Comparison of ENCODE assay signal across 20 cellular contexts in genomic region chr4:75639124-75639695, GRCh38. TPM values are rescaled to one million over a fixed set of nuclear protein-coding genes. Genes with fewer than 3 reads are reported as not detected.
A peak's percentile ranks its signal among the peaks of the same experiment; 100 is the strongest.
DNase-seq lines count a peak whose midpoint lies in the region; ATAC-seq and TF ChIP-seq lines count a peak whose summit lies in the region.
"Had no signal": no experiment of that assay in that cellular context is flagged by ENCODE, and none has a peak within 500 bp of the region (broad histone marks: within the 10 kb centered on the region; RNA-seq: fewer than 3 reads in every experiment).

No MANE protein-coding gene starts in this region.

- no peak overlapping the region for H2AFZ ChIP-seq in ACC112 (ENCODE audit: low read length, unreplicated experiment)

- H3K36me3 Mint-ChIP-seq in activated naive CD8-positive, alpha-beta T cell: peaks cover 3% of the 10 kb centered on the region
- peaks cover 59% of the 10 kb centered on the region for H3K36me3 Mint-ChIP-seq in stimulated activated effector memory CD8-positive, alpha-beta T cell treated with anti-CD3 and anti-CD28 coated beads, Interleukin-12 subunit alpha, Interleukin-12 subunit beta, amount 100 ng/mL, for 72 hours

- no peaks in the 10 kb centered on the region for H3K9me3 ChIP-seq in lower lobe of right lung
- H3K9me3 ChIP-seq: BLaER1 treated with 17β-estradiol and CSF1 and Interleukin-3, amounts not matched to agents 10 nM and 100 nM; esophagus squamous epithelium; ovary; right lobe of liver had no signal

- H3K79me2 ChIP-seq in ACC112 (ENCODE audit: control insufficient read depth, insufficient read depth, low read length, unreplicated experiment): no peaks in the 10 kb centered on the region

- no peaks in the 10 kb centered on the region for H3K27me3 Mint-ChIP-seq in activated naive CD8-positive, alpha-beta T cell
- H3K27me3 Mint-ChIP-seq: naive B cell had no signal

- no peaks in the 10 kb centered on the region for H3K9me3 Mint-ChIP-seq in activated naive CD8-positive, alpha-beta T cell (ENCODE audit: low read depth)
- H3K9me3 Mint-ChIP-seq in stimulated activated effector memory CD8-positive, alpha-beta T cell treated with anti-CD3 and anti-CD28 coated beads, Interleukin-12 subunit alpha, Interleukin-12 subunit beta, amount 100 ng/mL, for 72 hours: no peaks in the 10 kb centered on the region
- H3K9me3 Mint-ChIP-seq: naive B cell had no signal

- H3K4me3 ChIP-seq in ACC112 (ENCODE audit: low read depth, low read length): no peak overlapping the region
- H3K4me3 ChIP-seq in lower lobe of right lung: no peak overlapping the region
- H3K4me3 ChIP-seq: BLaER1 treated with 17β-estradiol and CSF1 and Interleukin-3, amounts not matched to agents 10 nM and 100 nM; esophagus squamous epithelium; ovary; right lobe of liver had no signal

- peaks cover 14% of the 10 kb centered on the region for H3K36me3 ChIP-seq in ACC112 (ENCODE audit: insufficient read depth, low read length)
- peaks cover 11% of the 10 kb centered on the region for H3K36me3 ChIP-seq in lower lobe of right lung
- H3K36me3 ChIP-seq: ovary had no signal

- peak overlapping the region; percentile 30 for H3K27ac Mint-ChIP-seq in activated naive CD8-positive, alpha-beta T cell
- H3K27ac Mint-ChIP-seq in stimulated activated effector memory CD8-positive, alpha-beta T cell treated with anti-CD3 and anti-CD28 coated beads, Interleukin-12 subunit alpha, Interleukin-12 subunit beta, amount 100 ng/mL, for 72 hours: no peak overlapping the region

- H3K27ac ChIP-seq in ACC112 (ENCODE audit: low read depth, low read length) (0 out of 2 replicates have a peak overlapping the region, but pooled peaks have one; percentile 20), lower lobe of right lung (no peak overlapping the region)
- H3K27ac ChIP-seq: BLaER1 treated with 17β-estradiol and CSF1 and Interleukin-3, amounts not matched to agents 10 nM and 100 nM; esophagus squamous epithelium; ovary; right lobe of liver had no signal

- DNase-seq in HK-2 (ENCODE audit: unreplicated experiment) (peak; percentile 46), lower lobe of right lung (peak; percentile 65), NCI-H226 (no peak)
- no peak for DNase-seq in stimulated activated effector memory CD8-positive, alpha-beta T cell treated with anti-CD3 and anti-CD28 coated beads, Interleukin-12 subunit alpha, Interleukin-12 subunit beta, amount 100 ng/mL, for 72 hours (ENCODE audit: low spot score in 2 of 2)
- DNase-seq: activated CD4-positive, CD25-positive, alpha-beta regulatory T cell treated with anti-CD3 and anti-CD28 coated beads, Interleukin-2, amount 50 U/mL, for 72 hours; activated CD8-positive, alpha-beta memory T cell treated with anti-CD3 and anti-CD28 coated beads for 24 hours; esophagus squamous epithelium; KBM-7; kidney glomerular epithelial cell; naive B cell; NCI-H1694 treated with DMSO at 0.1 percent for 48 hours; NCI-H748 treated with DMSO at 0.1 percent for 48 hours; ovary; right lobe of liver had no signal

- H3K4me1 ChIP-seq in ACC112 (ENCODE audit: control insufficient read depth, insufficient read depth, low read length, unreplicated experiment) (peaks cover 8% of the 10 kb centered on the region), lower lobe of right lung (peaks cover 10% of the 10 kb centered on the region)
- H3K4me1 ChIP-seq: esophagus squamous epithelium had no signal

- intact Hi-C loops in lower lobe of right lung (cut with DNase I): no loop called here

- TF ChIP-seq CTCF in lower lobe of right lung (IDR thresholded peaks at IDR 0.05): no peak

- ATAC-seq in lower lobe of right lung (peak; percentile 92), GM18861 (IDR thresholded peaks at IDR 0.05; ENCODE audit: unreplicated experiment) (no peak)
- ATAC-seq in activated CD4-positive, CD25-positive, alpha-beta regulatory T cell treated with anti-CD3 and anti-CD28 coated beads, Interleukin-2, amount 50 U/mL, for 24 hours: no peak
- no peak for ATAC-seq in stimulated activated effector memory CD8-positive, alpha-beta T cell treated with anti-CD3 and anti-CD28 coated beads, Interleukin-12 subunit alpha, Interleukin-12 subunit beta, amount 100 ng/mL, for 72 hours

- no peaks in the 10 kb centered on the region for H3K27me3 ChIP-seq in ACC112 (ENCODE audit: insufficient read depth, low read length)
- H3K27me3 ChIP-seq in lower lobe of right lung (ENCODE audit: low read depth): no peaks in the 10 kb centered on the region
- H3K27me3 ChIP-seq: BLaER1 treated with 17β-estradiol and CSF1 and Interleukin-3, amounts not matched to agents 10 nM and 100 nM; esophagus squamous epithelium; ovary; right lobe of liver had no signal

- no peak overlapping the region for H3K4me3 Mint-ChIP-seq in activated naive CD8-positive, alpha-beta T cell
- H3K4me3 Mint-ChIP-seq in stimulated activated effector memory CD8-positive, alpha-beta T cell treated with anti-CD3 and anti-CD28 coated beads, Interleukin-12 subunit alpha, Interleukin-12 subunit beta, amount 100 ng/mL, for 72 hours: no peak overlapping the region
- H3K4me3 Mint-ChIP-seq: naive B cell had no signal

- H3K4me1 Mint-ChIP-seq in activated naive CD8-positive, alpha-beta T cell (ENCODE audit: low read depth): peaks cover 15% of the 10 kb centered on the region
- H3K4me1 Mint-ChIP-seq in stimulated activated effector memory CD8-positive, alpha-beta T cell treated with anti-CD3 and anti-CD28 coated beads, Interleukin-12 subunit alpha, Interleukin-12 subunit beta, amount 100 ng/mL, for 72 hours: no peaks in the 10 kb centered on the region

RNA-seq across cellular contexts. Expression of gene CDKL2, which starts 8.9 kb away (rescaled TPM):
- 20.9 TPM for total RNA-seq in lower lobe of right lung
- total RNA-seq: mesenteric fat pad had no signal

RNA-seq across cellular contexts. Expression of gene G3BP2, which starts 34.0 kb away (rescaled TPM):
- 101 TPM for total RNA-seq in lower lobe of right lung

Comparison
In these comparisons a context has a peak if more than half of its experiments do, and no peak if none do; other contexts are left out.
1. DNase-seq: peak in HK-2 (single experiment) and lower lobe of right lung (single experiment); none in NCI-H226 (single experiment) and stimulated activated effector memory CD8-positive, alpha-beta T cell treated with anti-CD3 and anti-CD28 coated beads, Interleukin-12 subunit alpha, Interleukin-12 subunit beta, amount 100 ng/mL, for 72 hours (0 of 2).
2. ATAC-seq: peak in lower lobe of right lung (2 of 2); none in GM18861 (single experiment), activated CD4-positive, CD25-positive, alpha-beta regulatory T cell treated with anti-CD3 and anti-CD28 coated beads, Interleukin-2, amount 50 U/mL, for 24 hours (0 of 2) and stimulated activated effector memory CD8-positive, alpha-beta T cell treated with anti-CD3 and anti-CD28 coated beads, Interleukin-12 subunit alpha, Interleukin-12 subunit beta, amount 100 ng/mL, for 72 hours (single experiment).